ENCODE assay signal across 1 cellular context in the genomic region with DNA sequence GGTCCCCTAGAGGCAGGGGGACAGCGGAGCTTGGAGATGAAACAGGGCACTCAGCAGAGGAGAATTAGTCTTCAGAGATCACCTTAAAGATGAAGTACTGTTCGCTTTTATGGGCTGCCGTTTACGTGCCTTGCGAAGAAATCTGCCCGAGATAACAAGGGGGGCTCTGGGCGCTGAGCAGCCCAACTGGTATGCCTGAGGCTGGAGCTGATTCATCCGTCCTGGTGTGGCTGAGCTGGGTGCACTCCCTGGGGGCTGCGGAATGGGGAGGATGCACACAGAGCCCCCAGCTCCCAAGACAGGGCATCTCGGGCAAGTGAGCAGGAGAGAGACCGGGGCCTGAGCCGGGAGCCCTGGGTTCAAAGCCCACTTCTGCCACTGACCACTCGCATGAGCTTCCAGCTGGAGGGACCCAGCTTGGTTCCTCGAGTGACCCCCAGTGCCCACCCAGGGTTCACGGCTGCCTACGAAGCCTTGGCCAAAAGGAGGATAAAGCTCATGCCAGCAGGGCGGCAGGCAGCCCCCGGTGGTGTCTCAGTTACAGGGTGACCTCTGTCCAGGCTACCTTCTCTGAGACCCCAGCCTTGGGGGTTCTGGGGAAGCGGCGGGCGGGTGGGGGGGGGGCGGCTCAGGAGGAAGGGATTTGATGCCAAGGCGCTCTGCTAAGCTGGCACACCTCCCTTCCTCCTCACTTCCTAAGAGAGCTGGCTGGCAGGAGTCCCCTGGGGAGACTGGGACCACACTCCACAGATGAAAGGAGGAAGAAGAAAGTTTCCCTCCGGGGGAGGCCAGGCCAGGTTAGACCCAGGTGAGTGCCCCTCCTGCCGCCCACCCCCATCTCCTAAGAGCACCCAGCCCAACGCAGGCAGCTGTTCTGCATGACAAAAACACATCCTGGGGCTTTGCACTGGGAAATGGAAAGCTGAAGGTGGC.
TF ChIP-seq lines count a peak whose summit lies in the region.

No MANE protein-coding gene starts in this region.

TF ChIP-seq in SK-N-SH treated with all-trans-retinoic acid at 6 μM for 48 hours, 23 proteins besides CTCF, POLR2A, EP300 and RAD21 (continued from another document):
- TF ChIP-seq, protein P1, sequence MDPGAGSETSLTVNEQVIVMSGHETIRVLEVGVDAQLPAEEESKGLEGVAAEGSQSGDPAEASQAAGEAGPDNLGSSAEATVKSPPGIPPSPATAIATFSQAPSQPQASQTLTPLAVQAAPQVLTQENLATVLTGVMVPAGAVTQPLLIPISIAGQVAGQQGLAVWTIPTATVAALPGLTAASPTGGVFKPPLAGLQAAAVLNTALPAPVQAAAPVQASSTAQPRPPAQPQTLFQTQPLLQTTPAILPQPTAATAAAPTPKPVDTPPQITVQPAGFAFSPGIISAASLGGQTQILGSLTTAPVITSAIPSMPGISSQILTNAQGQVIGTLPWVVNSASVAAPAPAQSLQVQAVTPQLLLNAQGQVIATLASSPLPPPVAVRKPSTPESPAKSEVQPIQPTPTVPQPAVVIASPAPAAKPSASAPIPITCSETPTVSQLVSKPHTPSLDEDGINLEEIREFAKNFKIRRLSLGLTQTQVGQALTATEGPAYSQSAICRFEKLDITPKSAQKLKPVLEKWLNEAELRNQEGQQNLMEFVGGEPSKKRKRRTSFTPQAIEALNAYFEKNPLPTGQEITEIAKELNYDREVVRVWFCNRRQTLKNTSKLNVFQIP (CRISPR knock-in tag; IDR thresholded peaks at IDR 0.05; ENCODE audit: borderline replicate concordance, low read depth), result no peak
- TF ChIP-seq OSR1 (CRISPR knock-in tag; IDR thresholded peaks at IDR 0.05), result no peak
- no peak for TF ChIP-seq CSDC2 (CRISPR knock-in tag; IDR thresholded peaks at IDR 0.05)
- no peak for TF ChIP-seq ARNTL (CRISPR knock-in tag; IDR thresholded peaks at IDR 0.05; ENCODE audit: borderline replicate concordance, low read depth)
- TF ChIP-seq GLIS3 (CRISPR knock-in tag; IDR thresholded peaks at IDR 0.05), result no peak
- TF ChIP-seq ESRRG (CRISPR knock-in tag; IDR thresholded peaks at IDR 0.05), result no peak
- TF ChIP-seq TOX (CRISPR knock-in tag; IDR thresholded peaks at IDR 0.05; ENCODE audit: borderline replicate concordance), result no peak
- TF ChIP-seq, protein P2, sequence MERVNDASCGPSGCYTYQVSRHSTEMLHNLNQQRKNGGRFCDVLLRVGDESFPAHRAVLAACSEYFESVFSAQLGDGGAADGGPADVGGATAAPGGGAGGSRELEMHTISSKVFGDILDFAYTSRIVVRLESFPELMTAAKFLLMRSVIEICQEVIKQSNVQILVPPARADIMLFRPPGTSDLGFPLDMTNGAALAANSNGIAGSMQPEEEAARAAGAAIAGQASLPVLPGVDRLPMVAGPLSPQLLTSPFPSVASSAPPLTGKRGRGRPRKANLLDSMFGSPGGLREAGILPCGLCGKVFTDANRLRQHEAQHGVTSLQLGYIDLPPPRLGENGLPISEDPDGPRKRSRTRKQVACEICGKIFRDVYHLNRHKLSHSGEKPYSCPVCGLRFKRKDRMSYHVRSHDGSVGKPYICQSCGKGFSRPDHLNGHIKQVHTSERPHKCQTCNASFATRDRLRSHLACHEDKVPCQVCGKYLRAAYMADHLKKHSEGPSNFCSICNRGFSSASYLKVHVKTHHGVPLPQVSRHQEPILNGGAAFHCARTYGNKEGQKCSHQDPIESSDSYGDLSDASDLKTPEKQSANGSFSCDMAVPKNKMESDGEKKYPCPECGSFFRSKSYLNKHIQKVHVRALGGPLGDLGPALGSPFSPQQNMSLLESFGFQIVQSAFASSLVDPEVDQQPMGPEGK (CRISPR knock-in tag; IDR thresholded peaks at IDR 0.05; ENCODE audit: borderline replicate concordance), result no peak
- TF ChIP-seq, protein P3, sequence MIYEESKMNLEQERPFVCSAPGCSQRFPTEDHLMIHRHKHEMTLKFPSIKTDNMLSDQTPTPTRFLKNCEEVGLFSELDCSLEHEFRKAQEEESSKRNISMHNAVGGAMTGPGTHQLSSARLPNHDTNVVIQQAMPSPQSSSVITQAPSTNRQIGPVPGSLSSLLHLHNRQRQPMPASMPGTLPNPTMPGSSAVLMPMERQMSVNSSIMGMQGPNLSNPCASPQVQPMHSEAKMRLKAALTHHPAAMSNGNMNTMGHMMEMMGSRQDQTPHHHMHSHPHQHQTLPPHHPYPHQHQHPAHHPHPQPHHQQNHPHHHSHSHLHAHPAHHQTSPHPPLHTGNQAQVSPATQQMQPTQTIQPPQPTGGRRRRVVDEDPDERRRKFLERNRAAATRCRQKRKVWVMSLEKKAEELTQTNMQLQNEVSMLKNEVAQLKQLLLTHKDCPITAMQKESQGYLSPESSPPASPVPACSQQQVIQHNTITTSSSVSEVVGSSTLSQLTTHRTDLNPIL (CRISPR knock-in tag; IDR thresholded peaks at IDR 0.05; ENCODE audit: low read depth), result no peak
- no peak for TF ChIP-seq ZNF565 (CRISPR knock-in tag; conservative IDR thresholded peaks at IDR 0.05; ENCODE audit: low read depth)
- no peak for TF ChIP-seq ZFP30 (CRISPR knock-in tag; IDR thresholded peaks at IDR 0.05)
- no peak for TF ChIP-seq ISL1 (CRISPR knock-in tag; IDR thresholded peaks at IDR 0.05)
